1 cellular context compared by ENCODE assay signal in the genomic region with DNA sequence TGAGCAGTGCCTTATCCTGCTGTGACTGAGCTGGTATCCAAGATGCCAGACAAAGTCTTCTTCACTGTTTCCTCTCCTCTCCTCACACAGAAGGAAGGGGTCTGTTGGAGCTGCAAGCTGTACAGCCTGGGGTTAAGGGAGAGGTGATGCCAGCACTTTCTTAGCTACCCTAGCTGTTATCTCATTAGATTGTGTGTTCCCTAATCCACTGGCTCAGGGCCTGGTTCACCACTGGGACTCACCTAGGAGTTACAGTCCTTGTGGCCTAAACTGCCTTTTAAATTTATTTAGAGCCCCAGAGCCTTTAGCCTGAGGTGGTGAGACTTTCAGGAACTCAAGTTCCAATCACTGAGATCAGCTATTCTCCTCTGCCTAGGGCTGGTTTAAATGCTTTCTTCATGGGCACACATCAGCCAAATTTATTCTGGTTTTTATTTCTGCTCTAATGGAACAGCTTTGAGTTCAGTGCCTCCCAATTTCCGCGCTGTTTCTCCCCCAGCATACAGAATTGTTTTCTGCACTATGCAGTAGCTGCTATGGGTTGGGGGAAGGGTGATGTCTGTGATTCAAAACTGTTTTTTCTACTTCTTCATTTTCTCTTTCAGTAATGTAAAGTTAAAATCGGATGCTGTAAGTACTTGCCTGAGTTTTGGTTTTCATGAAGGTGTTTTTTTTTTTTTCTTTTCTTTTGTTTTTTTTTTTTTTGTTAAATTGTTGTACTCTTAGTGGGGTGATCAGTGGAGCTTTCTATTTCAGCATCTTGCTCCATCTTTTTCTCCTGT.
TF ChIP-seq lines count a peak whose summit lies in the region.

No MANE protein-coding gene starts in this region.

TF ChIP-seq in WTC11, 78 proteins besides CTCF, POLR2A, EP300 and RAD21 (continued from another document):
- TF ChIP-seq, protein P1, sequence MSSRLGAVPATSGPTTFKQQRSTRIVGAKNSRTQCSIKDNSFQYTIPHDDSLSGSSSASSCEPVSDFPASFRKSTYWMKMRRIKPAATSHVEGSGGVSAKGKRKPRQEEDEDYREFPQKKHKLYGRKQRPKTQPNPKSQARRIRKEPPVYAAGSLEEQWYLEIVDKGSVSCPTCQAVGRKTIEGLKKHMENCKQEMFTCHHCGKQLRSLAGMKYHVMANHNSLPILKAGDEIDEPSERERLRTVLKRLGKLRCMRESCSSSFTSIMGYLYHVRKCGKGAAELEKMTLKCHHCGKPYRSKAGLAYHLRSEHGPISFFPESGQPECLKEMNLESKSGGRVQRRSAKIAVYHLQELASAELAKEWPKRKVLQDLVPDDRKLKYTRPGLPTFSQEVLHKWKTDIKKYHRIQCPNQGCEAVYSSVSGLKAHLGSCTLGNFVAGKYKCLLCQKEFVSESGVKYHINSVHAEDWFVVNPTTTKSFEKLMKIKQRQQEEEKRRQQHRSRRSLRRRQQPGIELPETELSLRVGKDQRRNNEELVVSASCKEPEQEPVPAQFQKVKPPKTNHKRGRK (CRISPR knock-in tag; IDR thresholded peaks at IDR 0.05; ENCODE audit: borderline replicate concordance) = no peak
